Comparison of ENCODE assay signal across 1 cellular context in genomic region chr16:11667824-11668589, GRCh38.
TF ChIP-seq lines count a peak whose summit lies in the region.

TSS of gene SNN (plus strand) at chr16:11668455. CDS start at chr16:11676060, 7,605 bp downstream.

TF ChIP-seq in H1, 55 proteins besides CTCF, POLR2A, EP300 and RAD21 (continued from another document):
- TF ChIP-seq, protein P1, sequence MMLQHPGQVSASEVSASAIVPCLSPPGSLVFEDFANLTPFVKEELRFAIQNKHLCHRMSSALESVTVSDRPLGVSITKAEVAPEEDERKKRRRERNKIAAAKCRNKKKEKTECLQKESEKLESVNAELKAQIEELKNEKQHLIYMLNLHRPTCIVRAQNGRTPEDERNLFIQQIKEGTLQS (IDR thresholded peaks at IDR 0.05; ENCODE audit: insufficient read depth, low read depth, low read length) = no peak
- TF ChIP-seq JUND (IDR thresholded peaks at IDR 0.05; ENCODE audit: low read length) = no peak
- no peak for TF ChIP-seq EZH2 (IDR thresholded peaks at IDR 0.05; ENCODE audit: low read depth, low read length, severe bottlenecking)
- no peak for TF ChIP-seq CTBP2 (IDR thresholded peaks at IDR 0.05; ENCODE audit: borderline replicate concordance, insufficient read depth, insufficient read length, low read length)
- TF ChIP-seq, protein P2, sequence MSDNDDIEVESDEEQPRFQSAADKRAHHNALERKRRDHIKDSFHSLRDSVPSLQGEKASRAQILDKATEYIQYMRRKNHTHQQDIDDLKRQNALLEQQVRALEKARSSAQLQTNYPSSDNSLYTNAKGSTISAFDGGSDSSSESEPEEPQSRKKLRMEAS (IDR thresholded peaks at IDR 0.05) = peak; percentile 86
- TF ChIP-seq GTF2F1 (IDR thresholded peaks at IDR 0.05; ENCODE audit: borderline replicate concordance, low read depth, low read length) = no peak
- TF ChIP-seq SUZ12 (IDR thresholded peaks at IDR 0.05; ENCODE audit: low read length) = no peak
- TF ChIP-seq SP4 (IDR thresholded peaks at IDR 0.05; ENCODE audit: low read length) = no peak
- no peak for TF ChIP-seq HDAC6 (IDR thresholded peaks at IDR 0.05; ENCODE audit: low read depth, low read length)
- no peak for TF ChIP-seq KDM5A (IDR thresholded peaks at IDR 0.05; ENCODE audit: low read length)
- peak; percentile 52; the same call in 1 of the 2 replicates for TF ChIP-seq USF2 (IDR thresholded peaks at IDR 0.05; ENCODE audit: low read length)
- no peak for TF ChIP-seq BRCA1 (IDR thresholded peaks at IDR 0.05; ENCODE audit: low read depth, low read length)
- no peak for TF ChIP-seq MAFK (IDR thresholded peaks at IDR 0.05; ENCODE audit: low read depth, low read length)
- no peak for TF ChIP-seq SIX5 (IDR thresholded peaks at IDR 0.05; ENCODE audit: low read depth, low read length)
- TF ChIP-seq RNF2 (IDR thresholded peaks at IDR 0.05; ENCODE audit: borderline replicate concordance, low read depth, low read length, missing control alignments, poor library complexity, severe bottlenecking) = no peak
- no peak for TF ChIP-seq CREB1 (IDR thresholded peaks at IDR 0.05)
- TF ChIP-seq SP1 (IDR thresholded peaks at IDR 0.05; ENCODE audit: low read depth, low read length) = no peak
- TF ChIP-seq BACH1 (IDR thresholded peaks at IDR 0.05; ENCODE audit: low read length) = no peak
- TF ChIP-seq TAF7 (optimal IDR thresholded peaks at IDR 0.05; ENCODE audit: borderline replicate concordance, low read depth, low read length) = no peak
- TF ChIP-seq ATF2 (IDR thresholded peaks at IDR 0.05; ENCODE audit: low read length) = no peak
- TF ChIP-seq PHF8 (conservative IDR thresholded peaks at IDR 0.05; ENCODE audit: low read depth, low read length) = peak; percentile 29; the same call in 1 of the 2 replicates
- TF ChIP-seq KDM1A (IDR thresholded peaks at IDR 0.05; ENCODE audit: borderline replicate concordance, low read length) = peak; percentile 76; the same call in 1 of the 2 replicates
- TF ChIP-seq TBP (IDR thresholded peaks at IDR 0.05; ENCODE audit: low read depth, low read length) = no peak
- TF ChIP-seq CHD1 (IDR thresholded peaks at IDR 0.05; ENCODE audit: low read depth, low read length) = no peak
- TF ChIP-seq E2F6 (IDR thresholded peaks at IDR 0.05) = peak; percentile 88
- TF ChIP-seq TEAD4 (IDR thresholded peaks at IDR 0.05; ENCODE audit: low read depth, low read length) = no peak
- no peak for TF ChIP-seq NANOG (IDR thresholded peaks at IDR 0.05; ENCODE audit: insufficient read depth, low read depth, low read length, poor library complexity, severe bottlenecking)
- no peak for TF ChIP-seq SIRT6 (IDR thresholded peaks at IDR 0.05; ENCODE audit: low read length)
- no peak for TF ChIP-seq RXRA (IDR thresholded peaks at IDR 0.05; ENCODE audit: insufficient read depth, low read depth, low read length)
- no peak for TF ChIP-seq TCF12 (IDR thresholded peaks at IDR 0.05; ENCODE audit: low read depth, low read length)
- no peak for TF ChIP-seq BCL11A (IDR thresholded peaks at IDR 0.05; ENCODE audit: low read depth in 2 of 2, low read length in 2 of 2)
- no peak for TF ChIP-seq CHD2 (IDR thresholded peaks at IDR 0.05; ENCODE audit: low read length)
- TF ChIP-seq RBBP5 (IDR thresholded peaks at IDR 0.05; ENCODE audit: borderline replicate concordance, low read depth, low read length) = no peak
- no peak for TF ChIP-seq ZNF274 (IDR thresholded peaks at IDR 0.05; ENCODE audit: borderline replicate concordance, extremely low read depth, low read length)
- no peak for TF ChIP-seq CEBPB (IDR thresholded peaks at IDR 0.05; ENCODE audit: low read depth, low read length)
